ENCODE assay signal across 14 cellular contexts in the genomic region with DNA sequence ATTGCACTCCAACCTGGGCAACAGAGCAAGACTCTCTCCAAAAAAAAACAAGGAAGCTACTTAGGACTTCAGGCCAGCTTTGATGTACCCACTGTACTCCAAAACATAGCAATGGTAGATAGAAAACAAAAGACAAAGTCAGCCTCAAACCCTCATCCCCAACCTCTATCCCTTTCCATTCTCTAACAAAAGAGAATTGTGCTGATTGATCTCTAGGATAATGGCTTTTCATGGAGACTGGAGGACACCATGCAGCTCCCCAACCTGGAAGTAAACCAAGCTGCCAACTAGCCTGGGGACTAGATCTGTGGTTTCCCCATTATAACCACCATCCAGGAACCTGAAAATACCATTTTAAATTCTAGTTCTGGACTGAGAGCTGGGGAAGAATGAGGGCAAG.
"Had no signal": no experiment of that assay in that cellular context is flagged by ENCODE, and none has a peak within 500 bp of the region (broad histone marks: within the 10 kb centered on the region; RNA-seq: fewer than 3 reads in every experiment).

No MANE protein-coding gene starts in this region.

- ATAC-seq: foreskin keratinocyte; mucosa of descending colon; naive thymus-derived CD8-positive, alpha-beta T cell; right lobe of liver; stimulated activated effector memory CD8-positive, alpha-beta T cell treated with anti-CD3 and anti-CD28 coated beads, Interleukin-12 subunit alpha, Interleukin-12 subunit beta, amount 100 ng/mL, for 72 hours; stimulated activated naive CD8-positive, alpha-beta T cell treated with anti-CD3 and anti-CD28 coated beads, Interleukin-15, Interleukin-2, amounts not matched to agents 100 U/mL and 50 U/mL, for 24 hours had no signal

- H3K27me3 Mint-ChIP-seq: dendritic cell treated with granulocyte-macrophage colony-stimulating factor and Interleukin-4, amounts not matched to agents 40 ng/mL and 50 ng/mL, for 4 days; naive thymus-derived CD8-positive, alpha-beta T cell had no signal

- H3K4me3 Mint-ChIP-seq: dendritic cell treated with granulocyte-macrophage colony-stimulating factor and Interleukin-4, amounts not matched to agents 40 ng/mL and 50 ng/mL, for 4 days; naive thymus-derived CD8-positive, alpha-beta T cell; stimulated activated effector memory CD8-positive, alpha-beta T cell treated with anti-CD3 and anti-CD28 coated beads, Interleukin-12 subunit alpha, Interleukin-12 subunit beta, amount 100 ng/mL, for 72 hours had no signal

- H3K27ac ChIP-seq: foreskin keratinocyte, hepatocyte, right lobe of liver, thoracic aorta, transverse colon had no signal

- H3K27ac Mint-ChIP-seq: dendritic cell treated with granulocyte-macrophage colony-stimulating factor and Interleukin-4, amounts not matched to agents 40 ng/mL and 50 ng/mL, for 4 days; naive thymus-derived CD8-positive, alpha-beta T cell; stimulated activated effector memory CD8-positive, alpha-beta T cell treated with anti-CD3 and anti-CD28 coated beads, Interleukin-12 subunit alpha, Interleukin-12 subunit beta, amount 100 ng/mL, for 72 hours had no signal

- H3K4me1 ChIP-seq: foreskin keratinocyte, right lobe of liver had no signal

- H3K36me3 Mint-ChIP-seq: naive thymus-derived CD8-positive, alpha-beta T cell had no signal

- H3K9me3 Mint-ChIP-seq: dendritic cell treated with granulocyte-macrophage colony-stimulating factor and Interleukin-4, amounts not matched to agents 40 ng/mL and 50 ng/mL, for 4 days; naive thymus-derived CD8-positive, alpha-beta T cell; stimulated activated effector memory CD8-positive, alpha-beta T cell treated with anti-CD3 and anti-CD28 coated beads, Interleukin-12 subunit alpha, Interleukin-12 subunit beta, amount 100 ng/mL, for 72 hours had no signal

- H3K4me3 ChIP-seq: hepatocyte, mucosa of descending colon, right lobe of liver, thoracic aorta, transverse colon had no signal

- DNase-seq: erythroblast; foreskin keratinocyte; kidney; mucosa of descending colon; naive thymus-derived CD8-positive, alpha-beta T cell; right lobe of liver; stimulated activated CD4-positive, alpha-beta T cell treated with anti-CD3 and anti-CD28 coated beads, Interleukin-4, amount 100 ng/mL, for 1 hour; stimulated activated CD8-positive, alpha-beta memory T cell treated with anti-CD3 and anti-CD28 coated beads, Interleukin-4, amount 100 ng/mL, for 48 hours; stimulated activated naive CD8-positive, alpha-beta T cell treated with anti-CD3 and anti-CD28 coated beads, Interleukin-15, Interleukin-2, amounts not matched to agents 100 U/mL and 50 U/mL, for 24 hours; transverse colon had no signal

- H3K9me3 ChIP-seq: mucosa of descending colon, right lobe of liver, thoracic aorta, transverse colon had no signal

- H3K36me3 ChIP-seq: right lobe of liver, thoracic aorta, transverse colon had no signal

- H3K27me3 ChIP-seq: foreskin keratinocyte, hepatocyte, right lobe of liver, transverse colon had no signal
